Comparison of ENCODE assay signal across 8 cellular contexts in the genomic region with DNA sequence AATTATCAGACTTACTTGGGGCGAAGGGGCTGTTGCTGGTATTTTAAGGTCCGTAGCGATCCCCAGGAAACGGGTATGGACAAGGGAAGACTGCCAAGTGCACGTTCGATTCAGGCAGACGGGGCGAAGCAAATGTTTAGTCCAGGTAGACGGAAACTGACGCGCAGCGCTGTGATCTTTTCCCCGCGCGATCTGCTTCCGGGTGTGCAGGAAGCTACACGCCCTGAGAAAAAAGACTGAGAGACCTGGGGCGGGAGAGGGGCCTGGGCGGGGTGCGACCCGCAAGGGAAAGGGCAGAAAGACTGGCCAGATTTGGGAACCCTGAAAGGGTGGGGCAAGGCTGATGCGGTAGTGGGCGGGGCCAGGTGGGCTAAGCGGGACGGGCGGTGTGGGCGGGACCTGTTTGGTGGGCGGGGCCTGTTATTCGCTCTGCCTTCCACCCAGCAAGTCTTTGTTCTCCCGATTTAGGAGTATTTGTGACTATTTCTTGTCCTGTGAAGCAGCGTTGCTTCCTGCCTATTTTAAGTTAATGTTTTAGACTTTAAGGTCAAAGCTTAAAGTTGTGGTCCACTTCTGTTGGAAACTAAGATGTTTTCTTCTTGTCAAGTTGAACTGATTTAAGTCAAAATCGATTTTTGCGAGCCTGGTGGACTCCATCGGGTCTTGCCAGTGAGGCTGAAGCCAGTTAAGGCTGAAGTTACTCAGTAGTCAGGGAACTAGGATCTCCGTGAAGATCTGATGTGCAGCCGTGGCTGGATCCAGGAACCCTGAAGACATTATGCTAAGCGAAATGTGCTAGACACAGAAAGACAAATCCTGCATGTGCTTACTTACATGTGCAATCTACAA. TPM values are rescaled to one million over a fixed set of nuclear protein-coding genes. Genes with fewer than 3 reads are reported as not detected.
DNase-seq lines count a peak whose midpoint lies in the region; ATAC-seq and TF ChIP-seq lines count a peak whose summit lies in the region.

A gene (minus strand): TSS at position 301 of the 849 bp plus-strand sequence. CDS start 3,549 bp downstream, outside the sequence.

- H3K36me3 ChIP-seq in MG63, result peaks cover 17% of the 10 kb centered on the region

- H3K9me3 ChIP-seq in MG63, result peaks cover 8% of the 10 kb centered on the region

- no peaks in the 10 kb centered on the region for H3K27me3 ChIP-seq in MG63

- peak within 1 kb of the TSS; percentile 63 for H3K4me3 ChIP-seq in MG63

- peak; percentile 75 for ATAC-seq in GM21423 (IDR thresholded peaks at IDR 0.05; ENCODE audit: unreplicated experiment)

- DNase-seq in CD1c-positive myeloid dendritic cell (ENCODE audit: extremely low spot score) (peak; percentile 79), MG63 (peak; percentile 85), SK-N-DZ (ENCODE audit: low spot score) (peak; percentile 54), germinal center (ENCODE audit: low spot score) (peak; percentile 93), nucleus accumbens (lab: John Stamatoyannopoulos, UW) (peak in 54 of 56 donors; percentile 15 to 91 (median 70))
- peak; percentile 87 for DNase-seq in activated naive CD4-positive, alpha-beta T cell treated with Interleukin-2 at 50 U/mL for 16 hours

- TF ChIP-seq CTCF in subcutaneous adipose tissue (IDR thresholded peaks at IDR 0.05; ENCODE audit: low read depth), result no peak

RNA-seq across cellular contexts. Expression of the gene that starts here (rescaled TPM):
- 4.0 and 5.0 TPM in 2 replicates for total RNA-seq in MG63 (2014; rRNA removed; shearing (Covaris generic); ENCODE audit: low replicate concordance)
- polyA plus RNA-seq in SK-N-DZ (2014; cell fraction: cytosol; rRNA removed), result 0.83 and 4.5 TPM in 2 replicates
- 5.5 and 7.4 TPM in 2 replicates for polyA plus RNA-seq in SK-N-DZ (2014; cell fraction: nucleus; rRNA removed)
- total RNA-seq in subcutaneous adipose tissue, result 10 to 100 TPM; 10.2 to 18.9 (median 17.4) TPM

Comparison
In these comparisons a context has a peak if more than half of its experiments do, and no peak if none do; other contexts are left out.
1. Peak in every context shown above with its lines: DNase-seq, ATAC-seq and H3K4me3 ChIP-seq.